Comparison of ENCODE assay signal across 23 cellular contexts in genomic region chr2:206020151-206020550, GRCh38.
"Had no signal": no experiment of that assay in that cellular context is flagged by ENCODE, and none has a peak within 500 bp of the region (broad histone marks: within the 10 kb centered on the region; RNA-seq: fewer than 3 reads in every experiment).

No MANE protein-coding gene starts in this region.

- ATAC-seq: heart left ventricle; left colon; left ventricle myocardium superior; natural killer cell treated with Interleukin-12 subunit alpha and Interleukin-12 subunit beta and Interleukin-15 and Interleukin-18, amount 100 ng/mL, for 72 hours; pancreas; right cardiac atrium; stimulated activated effector memory CD8-positive, alpha-beta T cell treated with anti-CD3 and anti-CD28 coated beads, Interleukin-12 subunit alpha, Interleukin-12 subunit beta, amount 100 ng/mL, for 72 hours; stimulated activated naive CD8-positive, alpha-beta T cell treated with anti-CD3 and anti-CD28 coated beads, Interleukin-15, Interleukin-2, amounts not matched to agents 100 U/mL and 50 U/mL, for 24 hours had no signal

- DNase-seq: cortex of kidney; dorsolateral prefrontal cortex; effector memory CD4-positive, alpha-beta T cell; foreskin melanocyte; heart left ventricle; hippocampal formation; left colon; left ventricle myocardium superior; mesenchymal stem cell; midbrain; occipital lobe; pancreas; right cardiac atrium; small intestine; stimulated activated CD4-positive, alpha-beta T cell treated with anti-CD3 and anti-CD28 coated beads, Interleukin-4, amount 100 ng/mL, for 1 hour; stimulated activated CD8-positive, alpha-beta memory T cell treated with anti-CD3 and anti-CD28 coated beads, Interleukin-4, amount 100 ng/mL, for 48 hours; stimulated activated naive CD8-positive, alpha-beta T cell treated with anti-CD3 and anti-CD28 coated beads, Interleukin-15, Interleukin-2, amounts not matched to agents 100 U/mL and 50 U/mL, for 24 hours; thyroid gland; uterus had no signal

- H3K4me3 ChIP-seq: dorsolateral prefrontal cortex, heart left ventricle, lung, pancreas, suprapubic skin, thyroid gland, uterus had no signal
